Comparison of ENCODE assay signal across 29 cellular contexts in genomic region chr4:82097504-82097903, GRCh38.
DNase-seq lines count a peak whose midpoint lies in the region; ATAC-seq, FAIRE-seq and TF ChIP-seq lines count a peak whose summit lies in the region.
"Had no signal": no experiment of that assay in that cellular context is flagged by ENCODE, and none has a peak within 500 bp of the region (broad histone marks: within the 10 kb centered on the region; RNA-seq: fewer than 3 reads in every experiment).

No MANE protein-coding gene starts in this region.

- no peak for TF ChIP-seq RAD21 in K562 (CRISPR knock-in tag; conservative IDR thresholded peaks at IDR 0.05 in 1 of 2, IDR thresholded peaks at IDR 0.05 in 1 of 2)

- no TSS peak for BruUV-seq in K562 (replicated peaks; lab: Mats Ljungman, UMichigan)

- H3K9me1 ChIP-seq in K562 (ENCODE audit: control insufficient read depth, insufficient read depth, low read length): no peaks in the 10 kb centered on the region

- no peaks in the 10 kb centered on the region for H3K4me1 Mint-ChIP-seq in activated CD8-positive, alpha-beta T cell treated with anti-CD3 and anti-CD28 coated beads for 36 hours (ENCODE audit: low read depth)
- H3K4me1 Mint-ChIP-seq in activated CD8-positive, alpha-beta T cell treated with anti-CD3 and anti-CD28 coated beads, Interleukin-2, amount 10 ng/mL, durations not matched to agents 7 days and 5 days (ENCODE audit: low read depth): no peaks in the 10 kb centered on the region
- H3K4me1 Mint-ChIP-seq: activated CD4-positive, alpha-beta T cell treated with anti-CD3 and anti-CD28 coated beads, Interleukin-2, amount 10 ng/mL, durations not matched to agents 7 days and 5 days; central memory CD8-positive, alpha-beta T cell; GM23338; naive B cell; T-cell had no signal

- no peaks in the 10 kb centered on the region for H3K4me1 ChIP-seq in K562 (replicated peaks in 1 of 2; ENCODE audit: control insufficient read depth in 2 of 2, insufficient read depth in 2 of 2, low read length in 2 of 2)
- H3K4me1 ChIP-seq: adrenal gland, right atrium auricular region had no signal

- H3K36me3 ChIP-seq in K562 (ENCODE audit: control insufficient read depth, insufficient read depth, low read length): no peaks in the 10 kb centered on the region
- H3K36me3 ChIP-seq: adrenal gland, right atrium auricular region had no signal

- intact Hi-C loops in activated CD8-positive, alpha-beta T cell treated with anti-CD3 and anti-CD28 coated beads for 36 hours (cut with micrococcal nuclease): no loop called here
- intact Hi-C loops in K562 (cut with micrococcal nuclease): no loop called here

- H3K27ac ChIP-seq in K562 (ENCODE audit: extremely low read depth, low read depth, low read length): no peak overlapping the region
- H3K27ac ChIP-seq: adrenal gland, epithelial cell of prostate, right atrium auricular region had no signal

- no peak for TF ChIP-seq CTCF in activated CD8-positive, alpha-beta T cell treated with anti-CD3 and anti-CD28 coated beads for 36 hours (IDR thresholded peaks at IDR 0.05)
- no peak for TF ChIP-seq CTCF in NB4 (IDR thresholded peaks at IDR 0.05; ENCODE audit: low read depth, low read length)
- TF ChIP-seq CTCF in K562 (IDR thresholded peaks at IDR 0.05 in 2 of 3, conservative IDR thresholded peaks at IDR 0.05 in 1 of 3; ENCODE audit: insufficient read depth in 2 of 3, low read depth in 1 of 3, low read length in 3 of 3): no peak
- TF ChIP-seq CTCF in D721Med (IDR thresholded peaks at IDR 0.05; ENCODE audit: insufficient read depth, missing control alignments): no peak

- no peaks in the 10 kb centered on the region for H3K36me3 Mint-ChIP-seq in activated CD8-positive, alpha-beta T cell treated with anti-CD3 and anti-CD28 coated beads for 36 hours (ENCODE audit: low read depth)
- no peaks in the 10 kb centered on the region for H3K36me3 Mint-ChIP-seq in activated CD8-positive, alpha-beta T cell treated with anti-CD3 and anti-CD28 coated beads, Interleukin-2, amount 10 ng/mL, durations not matched to agents 7 days and 5 days (ENCODE audit: low read depth)
- H3K36me3 Mint-ChIP-seq: naive B cell, T-cell had no signal

- no peaks in the 10 kb centered on the region for H3K27me3 Mint-ChIP-seq in activated CD8-positive, alpha-beta T cell treated with anti-CD3 and anti-CD28 coated beads for 36 hours
- no peaks in the 10 kb centered on the region for H3K27me3 Mint-ChIP-seq in activated CD8-positive, alpha-beta T cell treated with anti-CD3 and anti-CD28 coated beads, Interleukin-2, amount 10 ng/mL, durations not matched to agents 7 days and 5 days (ENCODE audit: low read depth)

- H3K9me3 Mint-ChIP-seq in activated CD8-positive, alpha-beta T cell treated with anti-CD3 and anti-CD28 coated beads for 36 hours: no peaks in the 10 kb centered on the region
- no peaks in the 10 kb centered on the region for H3K9me3 Mint-ChIP-seq in activated CD8-positive, alpha-beta T cell treated with anti-CD3 and anti-CD28 coated beads, Interleukin-2, amount 10 ng/mL, durations not matched to agents 7 days and 5 days (ENCODE audit: insufficient read depth)
- H3K9me3 Mint-ChIP-seq: central memory CD8-positive, alpha-beta T cell; GM23338; T-cell had no signal

- no peaks in the 10 kb centered on the region for H4K20me1 ChIP-seq in K562 (replicated peaks; ENCODE audit: control insufficient read depth, insufficient read depth, low read length)

- no peak for TF ChIP-seq POLR2A in NB4 (IDR thresholded peaks at IDR 0.05; ENCODE audit: extremely low read depth, insufficient read length)
- TF ChIP-seq POLR2A in K562 (conservative IDR thresholded peaks at IDR 0.05): no peak

- peak; percentile 8 for DNase-seq in activated CD8-positive, alpha-beta T cell treated with anti-CD3 and anti-CD28 coated beads for 36 hours
- DNase-seq in activated CD8-positive, alpha-beta T cell treated with anti-CD3 and anti-CD28 coated beads, Interleukin-2, amount 10 ng/mL, durations not matched to agents 7 days and 5 days: no peak
- DNase-seq in NB4 (ENCODE audit: low read depth): peak; percentile 76
- no peak for DNase-seq in K562 (ENCODE audit: extremely low read depth in 1 of 4, low spot score in 3 of 4)
- DNase-seq in stimulated activated naive CD8-positive, alpha-beta T cell treated with anti-CD3 and anti-CD28 coated beads, Interleukin-15, Interleukin-2, amounts not matched to agents 100 U/mL and 50 U/mL, for 24 hours: peak; percentile 8
- no peak for DNase-seq in D721Med (ENCODE audit: insufficient read length, low spot score)
- no peak for DNase-seq in COR-L47 (lab: John Stamatoyannopoulos, UW)
- DNase-seq: activated CD4-positive, alpha-beta T cell treated with anti-CD3 and anti-CD28 coated beads, Interleukin-2, amount 10 ng/mL, durations not matched to agents 7 days and 5 days; activated CD8-positive, alpha-beta memory T cell treated with anti-CD3 and anti-CD28 coated beads, Interleukin-2, amount 50 U/mL, for 48 hours; activated effector memory CD4-positive, alpha-beta T cell treated with anti-CD3 and anti-CD28 coated beads, Interleukin-2, amount 50 U/mL, for 16 hours; adrenal gland; kidney glomerular epithelial cell; naive B cell; NCI-H1436; NCI-H2171 treated with DMSO at 0.1 percent for 48 hours; NCI-H526; SHP77 treated with DMSO at 0.1 percent for 48 hours; substantia nigra; T-cell had no signal

- no peak overlapping the region for H3K4me3 ChIP-seq in NB4 (ENCODE audit: low read depth, low read length)
- H3K4me3 ChIP-seq in K562: no peak overlapping the region
- H3K4me3 ChIP-seq: adrenal gland, GM23338, right atrium auricular region had no signal

- no peak overlapping the region for H3K4me3 Mint-ChIP-seq in activated CD8-positive, alpha-beta T cell treated with anti-CD3 and anti-CD28 coated beads for 36 hours
- H3K4me3 Mint-ChIP-seq in activated CD8-positive, alpha-beta T cell treated with anti-CD3 and anti-CD28 coated beads, Interleukin-2, amount 10 ng/mL, durations not matched to agents 7 days and 5 days: no peak overlapping the region
- H3K4me3 Mint-ChIP-seq: activated CD4-positive, alpha-beta T cell treated with anti-CD3 and anti-CD28 coated beads, Interleukin-2, amount 10 ng/mL, durations not matched to agents 7 days and 5 days; central memory CD8-positive, alpha-beta T cell; GM23338; naive B cell; T-cell had no signal

- H2AFZ ChIP-seq in K562 (ENCODE audit: low read depth, low read length): no peak overlapping the region
- H2AFZ ChIP-seq: GM23338 had no signal

- CTCF ChIA-PET in activated CD8-positive, alpha-beta T cell treated with anti-CD3 and anti-CD28 coated beads for 36 hours (lab: Charles Lee): no interaction called here
- CTCF ChIA-PET in activated CD8-positive, alpha-beta T cell treated with anti-CD3 and anti-CD28 coated beads, Interleukin-2, amount 10 ng/mL, durations not matched to agents 7 days and 5 days (lab: Charles Lee): no interaction called here
- CTCF ChIA-PET in K562 (lab: Yijun Ruan, JAX; ENCODE audit: low intra/inter-chr PET ratio): no interaction called here

- no peak overlapping the region for H3K9ac ChIP-seq in K562 (ENCODE audit: insufficient read depth in 1 of 2, low read depth in 2 of 2, low read length in 2 of 2)

- no peaks in the 10 kb centered on the region for H3K79me2 ChIP-seq in K562 (ENCODE audit: control insufficient read depth, insufficient read depth, low read length)

- no peaks in the 10 kb centered on the region for H3K9me3 ChIP-seq in K562 (replicated peaks; ENCODE audit: control insufficient read depth, insufficient read depth, low read depth, low read length)
- H3K9me3 ChIP-seq: adrenal gland, right atrium auricular region had no signal

- WGBS in K562 (ENCODE audit: insufficient coverage, low coverage, missing lambda C conversion rate): 0% methylated on average over 3 of the region's 3 CpGs

- H3K4me2 ChIP-seq in K562 (ENCODE audit: insufficient read depth, low read length): no peak overlapping the region
- H3K4me2 ChIP-seq: GM23338 had no signal

- no peak for TF ChIP-seq EP300 in K562 (IDR thresholded peaks at IDR 0.05; ENCODE audit: low read length)

- in situ Hi-C loops in K562 (cut with MboI): no loop called here

- no peak overlapping the region for H3K27ac Mint-ChIP-seq in activated CD8-positive, alpha-beta T cell treated with anti-CD3 and anti-CD28 coated beads for 36 hours
- no peak overlapping the region for H3K27ac Mint-ChIP-seq in activated CD8-positive, alpha-beta T cell treated with anti-CD3 and anti-CD28 coated beads, Interleukin-2, amount 10 ng/mL, durations not matched to agents 7 days and 5 days
- H3K27ac Mint-ChIP-seq: activated CD4-positive, alpha-beta T cell treated with anti-CD3 and anti-CD28 coated beads, Interleukin-2, amount 10 ng/mL, durations not matched to agents 7 days and 5 days; GM23338; naive B cell; T-cell had no signal

- peaks cover 0 to 5% of the 10 kb centered on the region in 2 experiments; a peak in 1 of 5 replicates for H3K27me3 ChIP-seq in K562 (ENCODE audit: control insufficient read depth in 2 of 2, insufficient read depth in 2 of 2, low read length in 2 of 2)
- H3K27me3 ChIP-seq: adrenal gland, right atrium auricular region had no signal

- ATAC-seq in activated CD8-positive, alpha-beta T cell treated with anti-CD3 and anti-CD28 coated beads for 36 hours: peak; percentile 27
- no peak for ATAC-seq in activated CD8-positive, alpha-beta T cell treated with anti-CD3 and anti-CD28 coated beads, Interleukin-2, amount 10 ng/mL, durations not matched to agents 7 days and 5 days
- ATAC-seq in K562 (peak; percentile 22; the same call in 2 of the 3 replicates), HG03097 (IDR thresholded peaks at IDR 0.05; ENCODE audit: low FRiP score, unreplicated experiment) (no peak)
- peak; percentile 69 for ATAC-seq in stimulated activated naive CD8-positive, alpha-beta T cell treated with anti-CD3 and anti-CD28 coated beads, Interleukin-15, Interleukin-2, amounts not matched to agents 100 U/mL and 50 U/mL, for 24 hours
- ATAC-seq: GM23338, T-cell had no signal

- POLR2A ChIA-PET in activated CD8-positive, alpha-beta T cell treated with anti-CD3 and anti-CD28 coated beads for 36 hours (lab: Charles Lee): no interaction called here
- POLR2A ChIA-PET in activated CD8-positive, alpha-beta T cell treated with anti-CD3 and anti-CD28 coated beads, Interleukin-2, amount 10 ng/mL, durations not matched to agents 7 days and 5 days (lab: Charles Lee): no interaction called here
- POLR2A ChIA-PET in K562 (lab: Yijun Ruan, JAX): no interaction called here

- FAIRE-seq in K562 (lab: Jason Lieb, UNC): no peak
- no peak for FAIRE-seq in D721Med (lab: Jason Lieb, UNC)
- FAIRE-seq: A204.1, frontal cortex, GM12891, GM19239, TTC549 had no signal

TF ChIP-seq in K562, 482 proteins besides CTCF, POLR2A, EP300 and RAD21 (continues in another document):
- TF ChIP-seq ARID1B (IDR thresholded peaks at IDR 0.05) (peak; percentile 7; the same call in 1 of the 2 replicates), CTBP1 (IDR thresholded peaks at IDR 0.05; ENCODE audit: borderline replicate concordance) (0 out of 2 replicates have a peak, but pooled peaks have one; percentile 21), NR2C2 (CRISPR knock-in tag; IDR thresholded peaks at IDR 0.05) (no peak), NR2C2 (tag; IDR thresholded peaks at IDR 0.05) (peak; percentile 53; the same call in 1 of the 2 replicates)

Comparison
In these comparisons a context has a peak if more than half of its experiments do, and no peak if none do; other contexts are left out.
1. ATAC-seq: peak in activated CD8-positive, alpha-beta T cell treated with anti-CD3 and anti-CD28 coated beads for 36 hours (single experiment), K562 (single experiment) and stimulated activated naive CD8-positive, alpha-beta T cell treated with anti-CD3 and anti-CD28 coated beads, Interleukin-15, Interleukin-2, amounts not matched to agents 100 U/mL and 50 U/mL, for 24 hours (single experiment); none in activated CD8-positive, alpha-beta T cell treated with anti-CD3 and anti-CD28 coated beads, Interleukin-2, amount 10 ng/mL, durations not matched to agents 7 days and 5 days (single experiment) and HG03097 (single experiment).
2. DNase-seq: peak in activated CD8-positive, alpha-beta T cell treated with anti-CD3 and anti-CD28 coated beads for 36 hours (single experiment), NB4 (single experiment) and stimulated activated naive CD8-positive, alpha-beta T cell treated with anti-CD3 and anti-CD28 coated beads, Interleukin-15, Interleukin-2, amounts not matched to agents 100 U/mL and 50 U/mL, for 24 hours (single experiment); none in activated CD8-positive, alpha-beta T cell treated with anti-CD3 and anti-CD28 coated beads, Interleukin-2, amount 10 ng/mL, durations not matched to agents 7 days and 5 days (single experiment), K562 (0 of 4), D721Med (single experiment) and COR-L47 (single experiment).